Comparison of ENCODE assay signal across 8 cellular contexts in the genomic region with DNA sequence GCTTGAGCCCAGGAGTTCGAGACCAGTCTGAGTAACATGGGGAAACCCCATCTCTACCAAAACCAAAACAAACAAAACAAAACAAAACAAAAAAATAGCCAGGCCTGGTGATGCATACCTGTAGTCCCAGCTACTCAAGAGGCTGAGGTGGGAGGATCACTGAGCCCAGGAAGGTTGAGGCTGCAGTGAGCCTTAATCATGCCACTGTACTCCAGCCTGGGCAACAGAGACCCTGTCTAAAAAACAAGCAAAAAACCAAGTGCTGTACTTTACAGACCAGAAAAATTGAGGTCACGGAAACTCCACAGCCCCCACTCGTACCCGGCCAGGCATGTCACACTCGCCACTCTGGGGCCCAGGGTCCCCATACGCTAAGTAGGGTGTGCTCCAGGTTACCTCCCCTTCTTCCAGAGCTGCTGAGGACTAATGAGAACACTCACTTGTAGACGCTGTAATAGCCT. TPM values are rescaled to one million over a fixed set of nuclear protein-coding genes. Genes with fewer than 3 reads are reported as not detected.
DNase-seq lines count a peak whose midpoint lies in the region; ATAC-seq and TF ChIP-seq lines count a peak whose summit lies in the region.

No MANE protein-coding gene starts in this region.

- TF ChIP-seq CTCF in osteocyte (IDR thresholded peaks at IDR 0.05) (no peak), A673 (conservative IDR thresholded peaks at IDR 0.05; ENCODE audit: low read depth, low read length) (no peak)

- H3K27me3 ChIP-seq in HAP-1 (ENCODE audit: low read depth) (no peaks in the 10 kb centered on the region), A673 (replicated peaks; ENCODE audit: insufficient read depth, low read depth, low read length, poor library complexity) (no peaks in the 10 kb centered on the region)

- H3K36me3 Mint-ChIP-seq in activated naive CD8-positive, alpha-beta T cell treated with anti-CD3 and anti-CD28 coated beads for 36 hours = no peaks in the 10 kb centered on the region
- H3K36me3 Mint-ChIP-seq in osteocyte (ENCODE audit: unreplicated experiment) = no peaks in the 10 kb centered on the region

- POLR2A ChIA-PET in A673 (lab: Charles Lee; ENCODE audit: low non-redundant PET) = no interaction called here

- BruUV-seq in A673 (replicated peaks; lab: Mats Ljungman, UMichigan) = no TSS peak

- no peaks in the 10 kb centered on the region for H3K9me3 Mint-ChIP-seq in activated naive CD8-positive, alpha-beta T cell treated with anti-CD3 and anti-CD28 coated beads for 36 hours
- no peaks in the 10 kb centered on the region for H3K9me3 Mint-ChIP-seq in osteocyte (ENCODE audit: unreplicated experiment)

- ATAC-seq in GM19452 (IDR thresholded peaks at IDR 0.05; ENCODE audit: unreplicated experiment) (peak; percentile 20), HG03280 (IDR thresholded peaks at IDR 0.05; ENCODE audit: unreplicated experiment) (peak; percentile 50)

- H3K4me3 Mint-ChIP-seq in activated naive CD8-positive, alpha-beta T cell treated with anti-CD3 and anti-CD28 coated beads for 36 hours = peak overlapping the region; percentile 71
- H3K4me3 Mint-ChIP-seq in osteocyte (ENCODE audit: unreplicated experiment) = no peak overlapping the region

- H3K4me1 ChIP-seq in HAP-1 (no peaks in the 10 kb centered on the region), A673 (ENCODE audit: insufficient read depth, low read length, poor library complexity, severe bottlenecking) (no peaks in the 10 kb centered on the region)

- intact Hi-C loops in A673 (cut with micrococcal nuclease; ENCODE audit: unreplicated experiment) = no loop called here

- H3K27ac ChIP-seq in A673 (ENCODE audit: low read depth, low read length, poor library complexity, severe bottlenecking) = no peak overlapping the region

- H3K4me3 ChIP-seq in HAP-1 (no peak overlapping the region), A673 (ENCODE audit: low read depth, low read length, poor library complexity, severe bottlenecking) (no peak overlapping the region)

- peak overlapping the region; percentile 88 for H3K27ac Mint-ChIP-seq in activated naive CD8-positive, alpha-beta T cell treated with anti-CD3 and anti-CD28 coated beads for 36 hours
- H3K27ac Mint-ChIP-seq in osteocyte (ENCODE audit: unreplicated experiment) = peak overlapping the region; percentile 83

- peaks cover 54% of the 10 kb centered on the region for H3K4me1 Mint-ChIP-seq in activated naive CD8-positive, alpha-beta T cell treated with anti-CD3 and anti-CD28 coated beads for 36 hours
- peaks cover 38% of the 10 kb centered on the region for H3K4me1 Mint-ChIP-seq in osteocyte (ENCODE audit: unreplicated experiment)

- CTCF ChIA-PET in A673 (lab: Charles Lee) = no interaction called here

- in situ Hi-C loops in HAP-1 (cut with MboI; ENCODE audit: low sequenced_read_pairs) = no loop called here

- peak; percentile 74 for DNase-seq in activated naive CD8-positive, alpha-beta T cell treated with anti-CD3 and anti-CD28 coated beads for 36 hours
- DNase-seq in osteocyte (ENCODE audit: extremely low spot score, unreplicated experiment) (no peak), AG08396 (ENCODE audit: low spot score) (no peak), SK-N-DZ (ENCODE audit: low spot score) (no peak), HAP-1 (ENCODE audit: low spot score in 2 of 2) (no peak), A673 (ENCODE audit: low spot score) (no peak)

- no peaks in the 10 kb centered on the region for H3K27me3 Mint-ChIP-seq in activated naive CD8-positive, alpha-beta T cell treated with anti-CD3 and anti-CD28 coated beads for 36 hours
- H3K27me3 Mint-ChIP-seq in osteocyte (ENCODE audit: unreplicated experiment) = no peaks in the 10 kb centered on the region

- H3K9me3 ChIP-seq in HAP-1 (no peaks in the 10 kb centered on the region), A673 (ENCODE audit: low read depth, low read length, poor library complexity, severe bottlenecking) (no peaks in the 10 kb centered on the region)

- H3K36me3 ChIP-seq in HAP-1 (replicated peaks) = no peaks in the 10 kb centered on the region; the same call in 1 of the 2 replicates
- no peaks in the 10 kb centered on the region for H3K36me3 ChIP-seq in A673 (ENCODE audit: insufficient read depth, low read length, poor library complexity, severe bottlenecking)

RNA-seq across cellular contexts. Expression of a gene that starts 22.9 kb away (rescaled TPM):
- 1 to 10 TPM; 5.3 to 6.4 TPM for total RNA-seq in activated naive CD8-positive, alpha-beta T cell treated with anti-CD3 and anti-CD28 coated beads for 36 hours
- total RNA-seq in osteocyte = 39.4 and 42.1 TPM in 2 replicates
- polyA plus RNA-seq in SK-N-DZ (2014; cell fraction: cytosol; rRNA removed) = 0.83 and 0.96 TPM in 2 replicates
- 0.80 and 0.92 TPM in 2 replicates for polyA plus RNA-seq in SK-N-DZ (2014; cell fraction: nucleus; rRNA removed)
- total RNA-seq in A673 (2021) = 16.1 and 19.5 TPM in 2 replicates
